ENCODE assay signal across 21 cellular contexts in the genomic region with DNA sequence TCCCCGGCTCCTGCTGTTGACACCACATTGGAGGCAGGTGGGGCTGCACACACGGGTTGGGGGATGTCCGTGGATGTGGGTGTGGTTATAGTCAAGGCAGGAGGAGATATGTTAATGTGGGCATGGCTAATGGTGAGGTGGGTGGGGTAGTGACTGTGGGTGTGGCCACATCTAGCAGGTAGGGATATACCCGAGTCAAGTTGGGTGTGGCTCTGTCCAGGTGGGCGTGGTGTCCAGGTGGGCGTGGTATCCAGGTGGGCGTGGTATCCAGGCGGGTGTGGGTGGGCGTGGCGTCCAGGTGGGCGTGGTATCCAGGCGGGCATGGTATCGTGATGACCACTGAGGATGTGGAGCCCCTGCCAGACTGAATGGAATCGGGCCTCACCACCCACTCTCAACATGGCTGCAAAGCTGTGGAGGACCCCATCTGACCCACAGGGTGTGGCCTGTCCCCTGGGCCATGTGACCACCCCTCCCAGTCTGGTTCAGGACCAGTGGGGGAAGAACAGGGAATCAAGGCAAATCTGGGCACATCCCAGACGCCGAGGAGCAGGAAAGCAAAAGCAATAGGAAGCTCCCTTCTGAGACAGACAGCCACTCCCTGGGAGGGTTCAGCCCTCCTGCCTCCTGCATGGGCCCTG. TPM values are rescaled to one million over a fixed set of nuclear protein-coding genes. Genes with fewer than 3 reads are reported as not detected.
DNase-seq lines count a peak whose midpoint lies in the region; ATAC-seq, FAIRE-seq and TF ChIP-seq lines count a peak whose summit lies in the region.
"Had no signal": no experiment of that assay in that cellular context is flagged by ENCODE, and none has a peak within 500 bp of the region (broad histone marks: within the 10 kb centered on the region; RNA-seq: fewer than 3 reads in every experiment).

No MANE protein-coding gene starts in this region.

- no peak overlapping the region for H2BK5ac ChIP-seq in H9 (ENCODE audit: insufficient read length, low read length)

- no peak overlapping the region for H3K23ac ChIP-seq in H9 (ENCODE audit: insufficient read length, low read depth, low read length)

- ATAC-seq in Panc1 (peak; percentile 70), HG03460 (IDR thresholded peaks at IDR 0.05; ENCODE audit: unreplicated experiment) (no peak), HG03432 (IDR thresholded peaks at IDR 0.05; ENCODE audit: unreplicated experiment) (no peak)
- ATAC-seq: left ventricle myocardium superior, right lobe of liver had no signal

- H3K14ac ChIP-seq in H9 (ENCODE audit: insufficient read depth, low read length): no peak overlapping the region; the same call in 1 of the 2 replicates

- DNase-seq in Caki2 (ENCODE audit: low read depth): peak; percentile 56
- DNase-seq in H9: peak; percentile 81
- DNase-seq in Panc1 (ENCODE audit: low read depth, low spot score): no peak
- DNase-seq in iPS-NIHi7 (ENCODE audit: extremely low spot score): peak; percentile 85
- DNase-seq in H54 (ENCODE audit: insufficient read length, low spot score): no peak
- DNase-seq: activated CD4-positive, alpha-beta T cell treated with anti-CD3 and anti-CD28 coated beads, Interleukin-2, amount 50 U/mL, for 1 hour; CD8-positive, alpha-beta memory T cell; dermis blood vessel endothelial cell; GOT3; left ventricle myocardium superior; MG63; natural killer cell; NCI-H2171; Peyer's patch; right lobe of liver; stimulated activated CD4-positive, alpha-beta T cell treated with anti-CD3 and anti-CD28 coated beads, Interleukin-4, amount 100 ng/mL, for 24 hours; uterus had no signal

- no peaks in the 10 kb centered on the region for H3K23me2 ChIP-seq in H9 (ENCODE audit: insufficient read length, low read depth, low read length, poor library complexity, severe bottlenecking)

- H2BK20ac ChIP-seq in H9 (ENCODE audit: low read depth, low read length, poor library complexity, severe bottlenecking): no peak overlapping the region

- peaks cover 0 to 4% (median 0%) of the 10 kb centered on the region in 3 experiments; a peak in 2 of 7 replicates for H3K36me3 Mint-ChIP-seq in H9 (ENCODE audit: insufficient read depth in 1 of 3, low read depth in 3 of 3)
- H3K36me3 Mint-ChIP-seq: natural killer cell had no signal

- H3K18ac ChIP-seq in H9 (ENCODE audit: insufficient read length, low read depth, low read length): no peak overlapping the region

- intact Hi-C loops in Panc1 (cut with micrococcal nuclease; ENCODE audit: unreplicated experiment): no loop called here

- H3K9ac ChIP-seq in H9 (ENCODE audit: extremely low read depth, insufficient read length, low read length): no peak overlapping the region

- H3K4ac ChIP-seq in H9 (ENCODE audit: low read depth, low read length): no peak overlapping the region

- H3K27me3 ChIP-seq in H9 (ENCODE audit: insufficient read depth, low read length) (no peaks in the 10 kb centered on the region), Panc1 (ENCODE audit: control insufficient read depth, insufficient read depth, low read length) (no peaks in the 10 kb centered on the region)
- H3K27me3 ChIP-seq: MG63, Peyer's patch, right lobe of liver, uterus had no signal

- no peak overlapping the region for H3K4me3 ChIP-seq in Panc1 (ENCODE audit: low read depth in 2 of 2, low read length in 2 of 2)
- H3K4me3 ChIP-seq: MG63, Peyer's patch, right lobe of liver, uterus had no signal

- H3K4me1 Mint-ChIP-seq in H9: 0 out of 4 replicates have a peak, but pooled peaks cover 0 to 8% of the 10 kb centered on the region in 2 experiments
- H3K4me1 Mint-ChIP-seq: CD8-positive, alpha-beta memory T cell; natural killer cell had no signal

- no peak overlapping the region for H2BK15ac ChIP-seq in H9 (ENCODE audit: low read depth, low read length)

- no TSS peak for BruUV-seq in Panc1 (replicated peaks; lab: Mats Ljungman, UMichigan)

- POLR2A ChIA-PET in Panc1 (lab: Charles Lee): no interaction called here

- no peak overlapping the region for H4K5ac ChIP-seq in H9 (ENCODE audit: insufficient read length, low read depth, low read length)

- no peak overlapping the region for H2AFZ ChIP-seq in H9 (ENCODE audit: low read length)

- CTCF ChIA-PET in Panc1 (lab: Charles Lee): no interaction called here

- no peak overlapping the region for H3K27ac Mint-ChIP-seq in H9
- H3K27ac Mint-ChIP-seq: activated T-helper 2 cell treated with anti-CD3 and anti-CD28 coated beads, Interferon-gamma antibody, Interleukin-2, Interleukin-4, amounts not matched to agents 10 μg/mL and 5 μg/mL and 100 μg/mL, durations not matched to agents 14 hours and 24 hours and 36 hours; natural killer cell had no signal

- no peak overlapping the region for H2BK120ac ChIP-seq in H9 (ENCODE audit: low read depth, low read length, poor library complexity, severe bottlenecking)

- no peaks in the 10 kb centered on the region for H3K36me3 ChIP-seq in Panc1 (ENCODE audit: control insufficient read depth, insufficient read depth, low read length)
- H3K36me3 ChIP-seq: MG63, uterus had no signal

- no peak for TF ChIP-seq POLR2A in H54 (IDR thresholded peaks at IDR 0.05; ENCODE audit: low read depth, low read length)

- H3K79me2 ChIP-seq in H9 (ENCODE audit: insufficient read depth, low read length): no peaks in the 10 kb centered on the region

- TF ChIP-seq CTCF in H9 (conservative IDR thresholded peaks at IDR 0.05) (no peak), Panc1 (IDR thresholded peaks at IDR 0.05) (no peak)

- no peak overlapping the region for H3T11ph ChIP-seq in H9 (ENCODE audit: low read length)

- no peaks in the 10 kb centered on the region for H4K20me1 ChIP-seq in H9 (ENCODE audit: control insufficient read depth, insufficient read depth, insufficient read length)

- no peak overlapping the region for H3K4me3 Mint-ChIP-seq in H9
- H3K4me3 Mint-ChIP-seq: CD8-positive, alpha-beta memory T cell; natural killer cell had no signal

- H4K91ac ChIP-seq in H9 (ENCODE audit: insufficient read length, low read depth, low read length): no peak overlapping the region

- H2AK5ac ChIP-seq in H9 (ENCODE audit: insufficient read length, low read length): no peak overlapping the region

- no peak overlapping the region for H3K4me2 ChIP-seq in H9 (ENCODE audit: insufficient read depth, insufficient read length, low read length)

- H3K56ac ChIP-seq in H9 (ENCODE audit: insufficient read length, low read depth, low read length): no peak overlapping the region

- no peak overlapping the region for H2BK12ac ChIP-seq in H9 (ENCODE audit: insufficient read length, low read depth, low read length)

- no peak overlapping the region for H4K8ac ChIP-seq in H9 (replicated peaks; ENCODE audit: insufficient read length, low read depth, low read length)

- H3K27ac ChIP-seq in H9 (ENCODE audit: insufficient read length, low read depth, low read length) (no peak overlapping the region), Panc1 (ENCODE audit: low read length) (no peak overlapping the region)
- H3K27ac ChIP-seq: Peyer's patch, right lobe of liver, uterus had no signal

- no peak for FAIRE-seq in H54 (lab: Jason Lieb, UNC)
- FAIRE-seq: astrocyte had no signal

- in situ Hi-C loops in Caki2 (cut with HindIII; ENCODE audit: low pct_unique_long_range_greater_than_20kb, low sequenced_read_pairs) (no loop called here), Panc1 (cut with HindIII; ENCODE audit: low pct_unique_long_range_greater_than_20kb, low sequenced_read_pairs) (no loop called here)

- H3K9me3 ChIP-seq in H9 (ENCODE audit: control insufficient read depth, low read depth, low read length) (no peaks in the 10 kb centered on the region), Panc1 (ENCODE audit: control insufficient read depth, insufficient read depth, low read depth, low read length) (no peaks in the 10 kb centered on the region)
- H3K9me3 ChIP-seq: MG63, Peyer's patch, right lobe of liver, uterus had no signal

- H3K79me1 ChIP-seq in H9 (ENCODE audit: insufficient read depth, low read depth, low read length, poor library complexity, severe bottlenecking): no peaks in the 10 kb centered on the region

- no peaks in the 10 kb centered on the region for H3K4me1 ChIP-seq in H9 (ENCODE audit: insufficient read depth, low read length)
- no peaks in the 10 kb centered on the region for H3K4me1 ChIP-seq in Panc1 (ENCODE audit: control insufficient read depth, insufficient read depth, low read length)
- H3K4me1 ChIP-seq: Peyer's patch, right lobe of liver, uterus had no signal

- WGBS in H9 (ENCODE audit: extremely low coverage, insufficient read length, low lambda C conversion rate): no CpG with 5 or more reads among the region's 16 CpGs

- no peaks in the 10 kb centered on the region; the same call in 1 of the 2 replicates for H3K27me3 Mint-ChIP-seq in H9 (ENCODE audit: low read depth)
- H3K27me3 Mint-ChIP-seq: CD8-positive, alpha-beta memory T cell had no signal

- no peaks in the 10 kb centered on the region; a peak in 1 of 5 replicates for H3K9me3 Mint-ChIP-seq in H9
- H3K9me3 Mint-ChIP-seq: activated T-helper 2 cell treated with anti-CD3 and anti-CD28 coated beads, Interferon-gamma antibody, Interleukin-2, Interleukin-4, amounts not matched to agents 10 μg/mL and 5 μg/mL and 100 μg/mL, durations not matched to agents 14 hours and 24 hours and 36 hours; CD8-positive, alpha-beta memory T cell; natural killer cell had no signal

RNA-seq across cellular contexts. Expression of a gene that starts 21.0 kb away (rescaled TPM):
- total RNA-seq in Caki2 (2014; rRNA removed; shearing (Covaris generic); ENCODE audit: low replicate concordance): 3.2 and 8.3 TPM in 2 replicates
- total RNA-seq in H9 (2021) (5.8 and 5.9 TPM in 2 replicates), Panc1 (2021; ENCODE audit: unreplicated experiment) (34.4 TPM)
- polyA plus RNA-seq in Panc1 (2012; ENCODE audit: insufficient read length): 34.6 TPM

RNA-seq across cellular contexts. Expression of a gene that starts 44.5 kb away (rescaled TPM):
- total RNA-seq in Caki2 (2014; rRNA removed; shearing (Covaris generic); ENCODE audit: low replicate concordance): 224 and 258 TPM in 2 replicates
- total RNA-seq in H9 (2021) (328 and 329 TPM in 2 replicates), Panc1 (2021; ENCODE audit: unreplicated experiment) (212 TPM)
- polyA plus RNA-seq in Panc1 (2012; ENCODE audit: insufficient read length): 386 TPM

Comparison
In these comparisons a context has a peak if more than half of its experiments do, and no peak if none do; other contexts are left out.
1. DNase-seq: peak in Caki2 (single experiment), H9 (single experiment) and iPS-NIHi7 (single experiment); none in Panc1 (single experiment) and H54 (single experiment).